Comparison of ENCODE assay signal across 2 cellular contexts in the genomic region with DNA sequence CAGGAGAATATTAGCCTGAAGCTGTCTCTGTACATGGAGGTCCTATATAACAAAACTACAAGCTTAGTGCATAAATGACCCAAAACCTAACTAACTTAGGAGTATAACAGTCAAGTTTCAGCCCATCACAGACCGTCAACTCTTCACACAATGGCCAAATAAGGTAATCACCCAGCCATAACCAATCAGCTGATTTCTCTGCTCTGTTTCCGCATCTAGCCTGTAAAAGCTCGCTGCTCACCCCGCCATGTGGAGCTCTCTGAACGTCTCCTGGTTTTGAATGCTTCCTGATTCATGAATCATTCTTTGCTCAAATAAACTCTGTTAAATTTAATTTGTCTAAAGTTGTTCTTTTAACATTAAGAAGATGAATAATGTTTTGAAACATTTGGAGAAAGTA.
TF ChIP-seq lines count a peak whose summit lies in the region.

No MANE protein-coding gene starts in this region.

TF ChIP-seq in IMR-90, 13 proteins besides CTCF, POLR2A, EP300 and RAD21:
- TF ChIP-seq CEBPB (IDR thresholded peaks at IDR 0.05; ENCODE audit: low read depth, low read length) (no peak), MXI1 (IDR thresholded peaks at IDR 0.05; ENCODE audit: borderline replicate concordance, low read depth, low read length) (no peak), BHLHE40 (IDR thresholded peaks at IDR 0.05; ENCODE audit: low read depth, low read length) (no peak), NFE2L2 (IDR thresholded peaks at IDR 0.05; ENCODE audit: low read depth, low read length) (no peak), MAFK (IDR thresholded peaks at IDR 0.05; ENCODE audit: low read depth, low read length) (no peak), CHD1 (IDR thresholded peaks at IDR 0.05; ENCODE audit: low read depth, low read length) (no peak), FOS (IDR thresholded peaks at IDR 0.05; ENCODE audit: low read depth, low read length) (no peak), RFX5 (IDR thresholded peaks at IDR 0.05; ENCODE audit: low read depth, low read length) (no peak), RCOR1 (IDR thresholded peaks at IDR 0.05; ENCODE audit: insufficient replicate concordance, low read length) (no peak), MAZ (IDR thresholded peaks at IDR 0.05; ENCODE audit: borderline replicate concordance, low read depth, low read length) (no peak), SMC3 (IDR thresholded peaks at IDR 0.05; ENCODE audit: low read depth, low read length) (no peak)
- TF ChIP-seq, protein P1, sequence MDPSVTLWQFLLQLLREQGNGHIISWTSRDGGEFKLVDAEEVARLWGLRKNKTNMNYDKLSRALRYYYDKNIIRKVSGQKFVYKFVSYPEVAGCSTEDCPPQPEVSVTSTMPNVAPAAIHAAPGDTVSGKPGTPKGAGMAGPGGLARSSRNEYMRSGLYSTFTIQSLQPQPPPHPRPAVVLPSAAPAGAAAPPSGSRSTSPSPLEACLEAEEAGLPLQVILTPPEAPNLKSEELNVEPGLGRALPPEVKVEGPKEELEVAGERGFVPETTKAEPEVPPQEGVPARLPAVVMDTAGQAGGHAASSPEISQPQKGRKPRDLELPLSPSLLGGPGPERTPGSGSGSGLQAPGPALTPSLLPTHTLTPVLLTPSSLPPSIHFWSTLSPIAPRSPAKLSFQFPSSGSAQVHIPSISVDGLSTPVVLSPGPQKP (IDR thresholded peaks at IDR 0.05; ENCODE audit: borderline replicate concordance, low read depth, low read length) = no peak
- TF ChIP-seq, protein P2, sequence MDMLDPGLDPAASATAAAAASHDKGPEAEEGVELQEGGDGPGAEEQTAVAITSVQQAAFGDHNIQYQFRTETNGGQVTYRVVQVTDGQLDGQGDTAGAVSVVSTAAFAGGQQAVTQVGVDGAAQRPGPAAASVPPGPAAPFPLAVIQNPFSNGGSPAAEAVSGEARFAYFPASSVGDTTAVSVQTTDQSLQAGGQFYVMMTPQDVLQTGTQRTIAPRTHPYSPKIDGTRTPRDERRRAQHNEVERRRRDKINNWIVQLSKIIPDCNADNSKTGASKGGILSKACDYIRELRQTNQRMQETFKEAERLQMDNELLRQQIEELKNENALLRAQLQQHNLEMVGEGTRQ (IDR thresholded peaks at IDR 0.05; ENCODE audit: low read depth, low read length) = no peak

TF ChIP-seq in WTC11, 78 proteins besides CTCF, POLR2A, EP300 and RAD21:
- TF ChIP-seq CREB1 (CRISPR knock-in tag; IDR thresholded peaks at IDR 0.05) (no peak), TEAD4 (CRISPR knock-in tag; IDR thresholded peaks at IDR 0.05) (no peak), NR3C1 (CRISPR knock-in tag; conservative IDR thresholded peaks at IDR 0.05; ENCODE audit: low read depth) (no peak), NFYB (CRISPR knock-in tag; conservative IDR thresholded peaks at IDR 0.05; ENCODE audit: low read depth) (no peak), TCF7 (CRISPR knock-in tag; IDR thresholded peaks at IDR 0.05; ENCODE audit: low read depth) (no peak), ZNF121 (CRISPR knock-in tag; IDR thresholded peaks at IDR 0.05) (no peak), MXD4 (CRISPR knock-in tag; IDR thresholded peaks at IDR 0.05; ENCODE audit: borderline replicate concordance) (no peak), CREM (CRISPR knock-in tag; IDR thresholded peaks at IDR 0.05) (no peak)
- TF ChIP-seq, protein P3, sequence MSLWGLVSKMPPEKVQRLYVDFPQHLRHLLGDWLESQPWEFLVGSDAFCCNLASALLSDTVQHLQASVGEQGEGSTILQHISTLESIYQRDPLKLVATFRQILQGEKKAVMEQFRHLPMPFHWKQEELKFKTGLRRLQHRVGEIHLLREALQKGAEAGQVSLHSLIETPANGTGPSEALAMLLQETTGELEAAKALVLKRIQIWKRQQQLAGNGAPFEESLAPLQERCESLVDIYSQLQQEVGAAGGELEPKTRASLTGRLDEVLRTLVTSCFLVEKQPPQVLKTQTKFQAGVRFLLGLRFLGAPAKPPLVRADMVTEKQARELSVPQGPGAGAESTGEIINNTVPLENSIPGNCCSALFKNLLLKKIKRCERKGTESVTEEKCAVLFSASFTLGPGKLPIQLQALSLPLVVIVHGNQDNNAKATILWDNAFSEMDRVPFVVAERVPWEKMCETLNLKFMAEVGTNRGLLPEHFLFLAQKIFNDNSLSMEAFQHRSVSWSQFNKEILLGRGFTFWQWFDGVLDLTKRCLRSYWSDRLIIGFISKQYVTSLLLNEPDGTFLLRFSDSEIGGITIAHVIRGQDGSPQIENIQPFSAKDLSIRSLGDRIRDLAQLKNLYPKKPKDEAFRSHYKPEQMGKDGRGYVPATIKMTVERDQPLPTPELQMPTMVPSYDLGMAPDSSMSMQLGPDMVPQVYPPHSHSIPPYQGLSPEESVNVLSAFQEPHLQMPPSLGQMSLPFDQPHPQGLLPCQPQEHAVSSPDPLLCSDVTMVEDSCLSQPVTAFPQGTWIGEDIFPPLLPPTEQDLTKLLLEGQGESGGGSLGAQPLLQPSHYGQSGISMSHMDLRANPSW (CRISPR knock-in tag; conservative IDR thresholded peaks at IDR 0.05; ENCODE audit: low read depth) = no peak
- TF ChIP-seq, protein P4, sequence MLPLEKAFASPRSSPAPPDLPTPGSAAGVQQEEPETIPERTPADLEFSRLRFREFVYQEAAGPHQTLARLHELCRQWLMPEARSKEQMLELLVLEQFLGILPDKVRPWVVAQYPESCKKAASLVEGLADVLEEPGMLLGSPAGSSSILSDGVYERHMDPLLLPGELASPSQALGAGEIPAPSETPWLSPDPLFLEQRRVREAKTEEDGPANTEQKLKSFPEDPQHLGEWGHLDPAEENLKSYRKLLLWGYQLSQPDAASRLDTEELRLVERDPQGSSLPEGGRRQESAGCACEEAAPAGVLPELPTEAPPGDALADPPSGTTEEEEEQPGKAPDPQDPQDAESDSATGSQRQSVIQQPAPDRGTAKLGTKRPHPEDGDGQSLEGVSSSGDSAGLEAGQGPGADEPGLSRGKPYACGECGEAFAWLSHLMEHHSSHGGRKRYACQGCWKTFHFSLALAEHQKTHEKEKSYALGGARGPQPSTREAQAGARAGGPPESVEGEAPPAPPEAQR (CRISPR knock-in tag; IDR thresholded peaks at IDR 0.05) = no peak
- TF ChIP-seq, protein P5, sequence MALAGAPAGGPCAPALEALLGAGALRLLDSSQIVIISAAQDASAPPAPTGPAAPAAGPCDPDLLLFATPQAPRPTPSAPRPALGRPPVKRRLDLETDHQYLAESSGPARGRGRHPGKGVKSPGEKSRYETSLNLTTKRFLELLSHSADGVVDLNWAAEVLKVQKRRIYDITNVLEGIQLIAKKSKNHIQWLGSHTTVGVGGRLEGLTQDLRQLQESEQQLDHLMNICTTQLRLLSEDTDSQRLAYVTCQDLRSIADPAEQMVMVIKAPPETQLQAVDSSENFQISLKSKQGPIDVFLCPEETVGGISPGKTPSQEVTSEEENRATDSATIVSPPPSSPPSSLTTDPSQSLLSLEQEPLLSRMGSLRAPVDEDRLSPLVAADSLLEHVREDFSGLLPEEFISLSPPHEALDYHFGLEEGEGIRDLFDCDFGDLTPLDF (CRISPR knock-in tag; IDR thresholded peaks at IDR 0.05) = no peak
- TF ChIP-seq, protein P6, sequence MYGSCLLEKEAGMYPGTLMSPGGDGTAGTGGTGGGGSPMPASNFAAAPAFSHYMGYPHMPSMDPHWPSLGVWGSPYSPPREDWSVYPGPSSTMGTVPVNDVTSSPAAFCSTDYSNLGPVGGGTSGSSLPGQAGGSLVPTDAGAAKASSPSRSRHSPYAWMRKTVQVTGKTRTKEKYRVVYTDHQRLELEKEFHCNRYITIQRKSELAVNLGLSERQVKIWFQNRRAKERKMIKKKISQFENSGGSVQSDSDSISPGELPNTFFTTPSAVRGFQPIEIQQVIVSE (CRISPR knock-in tag; IDR thresholded peaks at IDR 0.05; ENCODE audit: borderline replicate concordance) = no peak
TF ChIP-seq in WTC11: peak in this region for 0.
